Comparison of ENCODE assay signal across 9 cellular contexts in the genomic region with DNA sequence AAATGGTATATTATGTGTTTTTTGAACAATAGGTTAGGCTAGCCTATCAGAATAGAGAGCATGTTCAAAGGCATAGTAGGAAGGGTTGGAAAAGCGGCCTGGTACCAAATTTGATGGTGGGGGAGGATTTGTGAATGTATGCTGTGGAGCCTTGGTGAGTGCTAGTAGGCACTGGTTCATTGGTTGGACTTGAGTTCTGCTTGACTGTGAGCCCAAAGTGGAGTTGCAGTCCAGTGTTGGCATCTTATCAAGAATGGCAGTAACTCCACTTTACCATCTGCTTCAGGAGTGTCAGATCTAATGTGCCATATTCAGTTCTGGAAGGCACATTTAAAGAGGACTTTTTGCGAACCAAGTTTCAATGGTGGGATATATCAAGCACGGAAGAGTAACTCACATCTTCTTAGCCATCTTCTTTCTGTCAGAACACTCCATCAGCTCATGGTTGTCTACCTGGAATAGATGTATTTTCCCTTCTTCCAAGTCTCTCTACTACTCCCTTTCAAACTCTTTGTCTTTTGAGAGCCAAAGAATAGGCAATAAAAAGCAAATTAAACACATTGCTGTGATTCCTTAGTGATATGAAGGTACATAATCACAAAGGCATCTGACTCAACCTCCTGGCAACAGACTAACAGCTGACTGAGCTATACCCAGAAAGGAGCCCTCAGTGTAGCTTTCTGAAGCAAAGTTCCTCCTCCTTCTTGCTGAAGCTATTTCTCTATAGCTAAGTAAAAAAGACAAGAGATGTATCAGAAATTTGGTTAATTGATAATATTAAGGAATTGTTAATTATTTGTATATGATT. TPM values are rescaled to one million over a fixed set of nuclear protein-coding genes. Genes with fewer than 3 reads are reported as not detected.
DNase-seq lines count a peak whose midpoint lies in the region; ATAC-seq and TF ChIP-seq lines count a peak whose summit lies in the region.
"Had no signal": no experiment of that assay in that cellular context is flagged by ENCODE, and none has a peak within 500 bp of the region (broad histone marks: within the 10 kb centered on the region; RNA-seq: fewer than 3 reads in every experiment).

No MANE protein-coding gene starts in this region.

- H3K4me3 ChIP-seq in CD4-positive, CD25-positive, alpha-beta regulatory T cell (ENCODE audit: low read depth, low read length) = no peak overlapping the region
- H3K4me3 ChIP-seq in left lung = no peak overlapping the region

- intact Hi-C loops in left lung (cut with DNase I) = no loop called here

- no peaks in the 10 kb centered on the region for H3K27me3 Mint-ChIP-seq in CD4-positive, CD25-positive, alpha-beta regulatory T cell

- peaks cover 39 to 67% (median 50%) of the 10 kb centered on the region in 4 donors for H3K4me1 Mint-ChIP-seq in CD4-positive, CD25-positive, alpha-beta regulatory T cell

- DNase-seq in CD4-positive, CD25-positive, alpha-beta regulatory T cell = no peak
- DNase-seq in HT1080 (ENCODE audit: low read depth) (peak; percentile 15), astrocyte of the hippocampus (ENCODE audit: low read depth, low spot score) (peak; percentile 50), left lung (no peak), hepatic stellate cell (ENCODE audit: low spot score) (no peak)
- DNase-seq: glutamatergic neuron had no signal

- H3K27ac Mint-ChIP-seq in CD4-positive, CD25-positive, alpha-beta regulatory T cell = peak overlapping the region in 2 of 3 donors; percentile 1 to 27

- peak in 1 of 2 donors; percentile 53 for ATAC-seq in CD4-positive, CD25-positive, alpha-beta regulatory T cell (ENCODE audit: low read depth in 2 of 2)
- ATAC-seq in left lung (peak; percentile 62), HG03378 (IDR thresholded peaks at IDR 0.05; ENCODE audit: unreplicated experiment) (no peak), HG03108 (IDR thresholded peaks at IDR 0.05; ENCODE audit: unreplicated experiment) (no peak), GM18909 (IDR thresholded peaks at IDR 0.05; ENCODE audit: poor library complexity, unreplicated experiment) (no peak)

- no peaks in the 10 kb centered on the region for H3K27me3 ChIP-seq in CD4-positive, CD25-positive, alpha-beta regulatory T cell (ENCODE audit: control insufficient read depth, insufficient read depth, low read length)
- no peaks in the 10 kb centered on the region for H3K27me3 ChIP-seq in left lung

- no peak for TF ChIP-seq CTCF in left lung (IDR thresholded peaks at IDR 0.05)

- H3K4me3 Mint-ChIP-seq in CD4-positive, CD25-positive, alpha-beta regulatory T cell = no peak overlapping the region

- no peaks in the 10 kb centered on the region for H3K9me3 Mint-ChIP-seq in CD4-positive, CD25-positive, alpha-beta regulatory T cell

- H3K36me3 Mint-ChIP-seq in CD4-positive, CD25-positive, alpha-beta regulatory T cell = peaks cover 19% of the 10 kb centered on the region

- H3K4me1 ChIP-seq in CD4-positive, CD25-positive, alpha-beta regulatory T cell (ENCODE audit: control insufficient read depth, insufficient read depth, low read length, poor library complexity, severe bottlenecking) = no peaks in the 10 kb centered on the region
- H3K4me1 ChIP-seq in left lung = peaks cover 0 to 40% of the 10 kb centered on the region in 2 donors

- no peak overlapping the region for H3K27ac ChIP-seq in CD4-positive, CD25-positive, alpha-beta regulatory T cell (ENCODE audit: insufficient read depth, low read length, poor library complexity, severe bottlenecking)
- H3K27ac ChIP-seq in left lung = no peak overlapping the region

- no peaks in the 10 kb centered on the region for H3K9me3 ChIP-seq in CD4-positive, CD25-positive, alpha-beta regulatory T cell (ENCODE audit: control insufficient read depth in 2 of 2, low read length in 2 of 2)
- H3K9me3 ChIP-seq in left lung = no peaks in the 10 kb centered on the region

- H3K36me3 ChIP-seq in CD4-positive, CD25-positive, alpha-beta regulatory T cell (ENCODE audit: control insufficient read depth, insufficient read depth, low read length) = no peaks in the 10 kb centered on the region
- no peaks in the 10 kb centered on the region for H3K36me3 ChIP-seq in left lung

RNA-seq across cellular contexts. Expression of a gene that starts 21.7 kb away (rescaled TPM):
- total RNA-seq in CD4-positive, CD25-positive, alpha-beta regulatory T cell = 20.4 TPM
- 10 to 100 TPM in 3 of 4 donors, 1 to 10 TPM in 1; 8.9 to 19.6 (median 17.7) TPM for polyA plus RNA-seq in CD4-positive, CD25-positive, alpha-beta regulatory T cell
- total RNA-seq in HT1080 (2014; rRNA removed; shearing (Covaris generic)) = 1.1 and 1.3 TPM in 2 replicates
- 2.0 and 3.1 TPM in 2 replicates for polyA plus RNA-seq in HT1080 (2015; cell fraction: cytosol; rRNA removed)
- 1.5 and 2.2 TPM in 2 replicates for polyA plus RNA-seq in HT1080 (2015; cell fraction: nucleus; rRNA removed)
- total RNA-seq in left lung = 10 to 100 TPM; 20.9 to 22.5 TPM

Comparison
In these comparisons a context has a peak if more than half of its experiments do, and no peak if none do; other contexts are left out.
1. DNase-seq: peak in HT1080 (single experiment) and astrocyte of the hippocampus (single experiment); none in CD4-positive, CD25-positive, alpha-beta regulatory T cell (0 of 3), left lung (0 of 2) and hepatic stellate cell (single experiment).